ENCODE assay signal across 20 cellular contexts in the genomic region with DNA sequence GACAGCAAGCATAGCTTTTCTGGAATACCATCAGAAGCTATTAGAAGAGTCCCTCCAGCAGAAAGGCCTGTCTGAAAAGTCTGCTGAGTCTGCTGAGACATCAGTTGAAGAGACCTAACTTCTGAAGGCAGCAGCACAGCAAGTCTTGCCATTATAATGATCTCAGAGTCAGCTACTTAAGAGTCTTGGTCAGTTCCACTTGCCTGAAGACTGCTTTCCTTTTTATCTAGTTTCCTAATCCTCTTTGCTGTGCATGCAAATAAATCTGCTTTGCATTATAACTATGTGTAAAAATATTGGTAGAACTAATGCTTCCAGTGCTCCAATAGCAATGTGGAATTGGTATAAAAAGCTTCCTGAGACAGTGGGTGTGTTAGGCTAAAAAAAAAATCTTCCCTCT. TPM values are rescaled to one million over a fixed set of nuclear protein-coding genes. Genes with fewer than 3 reads are reported as not detected.
DNase-seq lines count a peak whose midpoint lies in the region; ATAC-seq and TF ChIP-seq lines count a peak whose summit lies in the region.
"Had no signal": no experiment of that assay in that cellular context is flagged by ENCODE, and none has a peak within 500 bp of the region (broad histone marks: within the 10 kb centered on the region; RNA-seq: fewer than 3 reads in every experiment).

No MANE protein-coding gene starts in this region.

- ATAC-seq in GM18867 (IDR thresholded peaks at IDR 0.05; ENCODE audit: unreplicated experiment), result peak; percentile 55
- no peak for ATAC-seq in SK-N-SH treated with all-trans-retinoic acid at 6 μM for 48 hours
- no peak for ATAC-seq in stimulated activated effector memory CD8-positive, alpha-beta T cell treated with anti-CD3 and anti-CD28 coated beads, Interleukin-12 subunit alpha, Interleukin-12 subunit beta, amount 100 ng/mL, for 72 hours
- ATAC-seq: A549; CD8-positive, alpha-beta T cell; GM12878 had no signal

- no peak overlapping the region for H3K27ac ChIP-seq in Karpas-422 (ENCODE audit: low read length)
- H3K27ac ChIP-seq in trophoblast cell (ENCODE audit: low read depth, low read length), result no peak overlapping the region
- H3K27ac ChIP-seq: 22Rv1; A549; BLaER1 treated with 17β-estradiol and CSF1 and Interleukin-3, amounts not matched to agents 10 nM and 100 nM; C4-2B had no signal

- no peak overlapping the region for H4K12ac ChIP-seq in trophoblast cell (ENCODE audit: low read depth, low read length)

- no peak overlapping the region for H3K23ac ChIP-seq in trophoblast cell (ENCODE audit: low read length)

- no peak overlapping the region for H3K4me2 ChIP-seq in Karpas-422 (ENCODE audit: low read depth, low read length, poor library complexity, severe bottlenecking)
- no peak overlapping the region for H3K4me2 ChIP-seq in trophoblast cell (ENCODE audit: low read length)
- H3K4me2 ChIP-seq: A549 had no signal

- H3K9ac ChIP-seq in Karpas-422 (ENCODE audit: low read length) (no peak overlapping the region), trophoblast cell (ENCODE audit: low read length) (no peak overlapping the region)
- H3K9ac ChIP-seq: BLaER1 treated with 17β-estradiol and CSF1 and Interleukin-3, amounts not matched to agents 10 nM and 100 nM had no signal

- H2AFZ ChIP-seq in Karpas-422 (ENCODE audit: low read length) (no peak overlapping the region), trophoblast cell (ENCODE audit: insufficient read depth, low read length, poor library complexity) (no peak overlapping the region)

- no peaks in the 10 kb centered on the region for H3K4me1 Mint-ChIP-seq in stimulated activated effector memory CD8-positive, alpha-beta T cell treated with anti-CD3 and anti-CD28 coated beads, Interleukin-12 subunit alpha, Interleukin-12 subunit beta, amount 100 ng/mL, for 72 hours
- H3K4me1 Mint-ChIP-seq: B cell had no signal

- H3K9me3 Mint-ChIP-seq in stimulated activated effector memory CD8-positive, alpha-beta T cell treated with anti-CD3 and anti-CD28 coated beads, Interleukin-12 subunit alpha, Interleukin-12 subunit beta, amount 100 ng/mL, for 72 hours, result no peaks in the 10 kb centered on the region
- H3K9me3 Mint-ChIP-seq: CD4-positive, alpha-beta T cell; CD8-positive, alpha-beta T cell had no signal

- peak; percentile 32 for DNase-seq in NCI-H82 (lab: John Stamatoyannopoulos, UW)
- DNase-seq in NCI-H82 treated with DMSO at 0.1 percent for 48 hours (lab: John Stamatoyannopoulos, UW; ENCODE audit: unreplicated experiment), result no peak
- peak; percentile 47 for DNase-seq in Karpas-422
- peak; percentile 48 for DNase-seq in NCI-H526 treated with DMSO at 0.1 percent for 48 hours (lab: John Stamatoyannopoulos, UW)
- DNase-seq in trophoblast cell, result no peak
- no peak for DNase-seq in stimulated activated effector memory CD8-positive, alpha-beta T cell treated with anti-CD3 and anti-CD28 coated beads, Interleukin-12 subunit alpha, Interleukin-12 subunit beta, amount 100 ng/mL, for 72 hours (ENCODE audit: low spot score in 2 of 2)
- DNase-seq: AML-193; Caco-2; Calu3; CD4-positive, alpha-beta T cell; CD8-positive, alpha-beta T cell; GF-D8 had no signal

- no peaks in the 10 kb centered on the region for H3K36me3 Mint-ChIP-seq in stimulated activated effector memory CD8-positive, alpha-beta T cell treated with anti-CD3 and anti-CD28 coated beads, Interleukin-12 subunit alpha, Interleukin-12 subunit beta, amount 100 ng/mL, for 72 hours
- H3K36me3 Mint-ChIP-seq: CD8-positive, alpha-beta T cell had no signal

- no peaks in the 10 kb centered on the region for H4K20me1 ChIP-seq in Karpas-422 (ENCODE audit: insufficient read depth, low read depth, low read length)
- H4K20me1 ChIP-seq: BLaER1 treated with 17β-estradiol and CSF1 and Interleukin-3, amounts not matched to agents 10 nM and 100 nM had no signal

- no peaks in the 10 kb centered on the region for H3K9me3 ChIP-seq in Karpas-422 (ENCODE audit: low read length)
- H3K9me3 ChIP-seq in trophoblast cell (ENCODE audit: insufficient read depth, low read depth, low read length), result no peaks in the 10 kb centered on the region
- H3K9me3 ChIP-seq: A549; BLaER1 treated with 17β-estradiol and CSF1 and Interleukin-3, amounts not matched to agents 10 nM and 100 nM; Caco-2 had no signal

- H2BK120ac ChIP-seq in trophoblast cell (ENCODE audit: insufficient read depth, low read length, poor library complexity), result no peak overlapping the region

- no peak overlapping the region for H3K4me3 Mint-ChIP-seq in stimulated activated effector memory CD8-positive, alpha-beta T cell treated with anti-CD3 and anti-CD28 coated beads, Interleukin-12 subunit alpha, Interleukin-12 subunit beta, amount 100 ng/mL, for 72 hours
- H3K4me3 Mint-ChIP-seq: B cell; CD4-positive, alpha-beta T cell; CD8-positive, alpha-beta T cell had no signal

- no peak overlapping the region for H3K4ac ChIP-seq in trophoblast cell (ENCODE audit: low read depth, low read length)

- H3K79me1 ChIP-seq in trophoblast cell (ENCODE audit: low read length), result no peaks in the 10 kb centered on the region

- H3K18ac ChIP-seq in trophoblast cell (ENCODE audit: low read length), result no peak overlapping the region

- H3K27ac Mint-ChIP-seq in stimulated activated effector memory CD8-positive, alpha-beta T cell treated with anti-CD3 and anti-CD28 coated beads, Interleukin-12 subunit alpha, Interleukin-12 subunit beta, amount 100 ng/mL, for 72 hours, result no peak overlapping the region
- H3K27ac Mint-ChIP-seq: B cell; CD4-positive, alpha-beta T cell; CD8-positive, alpha-beta T cell had no signal

- no peaks in the 10 kb centered on the region for H3K9me2 ChIP-seq in Karpas-422 (replicated peaks; ENCODE audit: insufficient read depth, low read length)

- H2BK5ac ChIP-seq in trophoblast cell (ENCODE audit: low read depth, low read length, poor library complexity), result no peak overlapping the region

- no peaks in the 10 kb centered on the region for H3K79me2 ChIP-seq in Karpas-422 (ENCODE audit: low read length)
- H3K79me2 ChIP-seq in trophoblast cell (ENCODE audit: control insufficient read depth, insufficient read depth, low read length, poor library complexity), result no peaks in the 10 kb centered on the region

- H2BK12ac ChIP-seq in trophoblast cell (ENCODE audit: low read length), result no peak overlapping the region

- no peak overlapping the region for H3K14ac ChIP-seq in trophoblast cell (ENCODE audit: low read length)

- H2AK5ac ChIP-seq in trophoblast cell (ENCODE audit: low read length), result no peak overlapping the region

- H4K8ac ChIP-seq in trophoblast cell (ENCODE audit: low read depth, low read length), result no peak overlapping the region

- H3K4me1 ChIP-seq in Karpas-422 (ENCODE audit: low read length) (peaks cover 7% of the 10 kb centered on the region), trophoblast cell (ENCODE audit: control insufficient read depth in 1 of 2, insufficient read depth in 2 of 2, low read length in 2 of 2) (no peaks in the 10 kb centered on the region)
- H3K4me1 ChIP-seq: A549 had no signal

- H3K4me3 ChIP-seq in Karpas-422 (ENCODE audit: low read length), result no peak overlapping the region
- H3K4me3 ChIP-seq in trophoblast cell (ENCODE audit: low read depth, low read length), result no peak overlapping the region
- H3K4me3 ChIP-seq: A549; BLaER1 treated with 17β-estradiol and CSF1 and Interleukin-3, amounts not matched to agents 10 nM and 100 nM; GM12878 had no signal

- no peak overlapping the region for H4K91ac ChIP-seq in trophoblast cell (ENCODE audit: low read depth, low read length)

- H3K36me3 ChIP-seq in Karpas-422 (ENCODE audit: insufficient read depth, low read length) (no peaks in the 10 kb centered on the region), trophoblast cell (ENCODE audit: control insufficient read depth in 1 of 2, insufficient read depth in 2 of 2, low read length in 2 of 2) (no peaks in the 10 kb centered on the region)
- H3K36me3 ChIP-seq: BLaER1 treated with 17β-estradiol and CSF1 and Interleukin-3, amounts not matched to agents 10 nM and 100 nM had no signal

- H3K27me3 ChIP-seq in Karpas-422 (ENCODE audit: low read length), result no peaks in the 10 kb centered on the region
- no peaks in the 10 kb centered on the region for H3K27me3 ChIP-seq in trophoblast cell (ENCODE audit: insufficient read depth, low read length)
- H3K27me3 ChIP-seq: BLaER1 treated with 17β-estradiol and CSF1 and Interleukin-3, amounts not matched to agents 10 nM and 100 nM had no signal

TF ChIP-seq in SK-N-SH treated with all-trans-retinoic acid at 6 μM for 48 hours, 23 proteins besides CTCF, POLR2A, EP300 and RAD21:
- TF ChIP-seq, protein P1, sequence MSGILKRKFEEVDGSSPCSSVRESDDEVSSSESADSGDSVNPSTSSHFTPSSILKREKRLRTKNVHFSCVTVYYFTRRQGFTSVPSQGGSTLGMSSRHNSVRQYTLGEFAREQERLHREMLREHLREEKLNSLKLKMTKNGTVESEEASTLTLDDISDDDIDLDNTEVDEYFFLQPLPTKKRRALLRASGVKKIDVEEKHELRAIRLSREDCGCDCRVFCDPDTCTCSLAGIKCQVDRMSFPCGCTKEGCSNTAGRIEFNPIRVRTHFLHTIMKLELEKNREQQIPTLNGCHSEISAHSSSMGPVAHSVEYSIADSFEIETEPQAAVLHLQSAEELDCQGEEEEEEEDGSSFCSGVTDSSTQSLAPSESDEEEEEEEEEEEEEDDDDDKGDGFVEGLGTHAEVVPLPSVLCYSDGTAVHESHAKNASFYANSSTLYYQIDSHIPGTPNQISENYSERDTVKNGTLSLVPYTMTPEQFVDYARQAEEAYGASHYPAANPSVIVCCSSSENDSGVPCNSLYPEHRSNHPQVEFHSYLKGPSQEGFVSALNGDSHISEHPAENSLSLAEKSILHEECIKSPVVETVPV (CRISPR knock-in tag; IDR thresholded peaks at IDR 0.05), result no peak
- TF ChIP-seq, protein P2, sequence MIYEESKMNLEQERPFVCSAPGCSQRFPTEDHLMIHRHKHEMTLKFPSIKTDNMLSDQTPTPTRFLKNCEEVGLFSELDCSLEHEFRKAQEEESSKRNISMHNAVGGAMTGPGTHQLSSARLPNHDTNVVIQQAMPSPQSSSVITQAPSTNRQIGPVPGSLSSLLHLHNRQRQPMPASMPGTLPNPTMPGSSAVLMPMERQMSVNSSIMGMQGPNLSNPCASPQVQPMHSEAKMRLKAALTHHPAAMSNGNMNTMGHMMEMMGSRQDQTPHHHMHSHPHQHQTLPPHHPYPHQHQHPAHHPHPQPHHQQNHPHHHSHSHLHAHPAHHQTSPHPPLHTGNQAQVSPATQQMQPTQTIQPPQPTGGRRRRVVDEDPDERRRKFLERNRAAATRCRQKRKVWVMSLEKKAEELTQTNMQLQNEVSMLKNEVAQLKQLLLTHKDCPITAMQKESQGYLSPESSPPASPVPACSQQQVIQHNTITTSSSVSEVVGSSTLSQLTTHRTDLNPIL (CRISPR knock-in tag; IDR thresholded peaks at IDR 0.05; ENCODE audit: low read depth), result no peak
- TF ChIP-seq ZNF70 (CRISPR knock-in tag; IDR thresholded peaks at IDR 0.05), result no peak

RNA-seq across cellular contexts. Expression of a gene that starts 34.9 kb away (rescaled TPM):
- 7.8 and 11.6 TPM in 2 replicates for total RNA-seq in Karpas-422 (2014; rRNA removed; shearing (Covaris generic); ENCODE audit: low replicate concordance)
- polyA plus RNA-seq in trophoblast cell (2013), result 17.9 and 18.8 TPM in 2 replicates

Comparison
In these comparisons a context has a peak if more than half of its experiments do, and no peak if none do; other contexts are left out.
1. DNase-seq: peak in NCI-H82 (single experiment), Karpas-422 (single experiment) and NCI-H526 treated with DMSO at 0.1 percent for 48 hours (single experiment); none in NCI-H82 treated with DMSO at 0.1 percent for 48 hours (single experiment), trophoblast cell (0 of 2) and stimulated activated effector memory CD8-positive, alpha-beta T cell treated with anti-CD3 and anti-CD28 coated beads, Interleukin-12 subunit alpha, Interleukin-12 subunit beta, amount 100 ng/mL, for 72 hours (0 of 2).